ENCODE assay signal across 17 cellular contexts in genomic region chr17:66675991-66676371, GRCh38.
DNase-seq lines count a peak whose midpoint lies in the region; ATAC-seq, FAIRE-seq and TF ChIP-seq lines count a peak whose summit lies in the region.
"Had no signal": no experiment of that assay in that cellular context is flagged by ENCODE, and none has a peak within 500 bp of the region (broad histone marks: within the 10 kb centered on the region; RNA-seq: fewer than 3 reads in every experiment).

No MANE protein-coding gene starts in this region.

- peaks cover 7% of the 10 kb centered on the region for H3K9me3 Mint-ChIP-seq in mesothelial cell of epicardium

- no peak for TF ChIP-seq POLR2A in lower leg skin (IDR thresholded peaks at IDR 0.05)

- intact Hi-C loops in lower leg skin (cut with DNase I; ENCODE audit: low total_unique reads): no loop called here

- ATAC-seq in omental fat pad (ENCODE audit: low FRiP score): no peak
- ATAC-seq: activated CD4-positive, CD25-positive, alpha-beta regulatory T cell treated with anti-CD3 and anti-CD28 coated beads, Interleukin-2, amount 50 U/mL, for 24 hours had no signal

- H3K27me3 ChIP-seq in bronchial epithelial cell (ENCODE audit: control insufficient read depth, insufficient read depth, low read length): no peaks in the 10 kb centered on the region
- H3K27me3 ChIP-seq: right atrium auricular region, SJSA1 had no signal

- FAIRE-seq in bronchial epithelial cell (lab: Jason Lieb, UNC): no peak
- FAIRE-seq: colon had no signal

- peak overlapping the region in 19 of 21 experiments; percentile 40 to 92 (median 74) for H3K27ac ChIP-seq in skin epidermis
- H3K27ac ChIP-seq: right atrium auricular region, SJSA1 had no signal

- H3K4me1 Mint-ChIP-seq in mesothelial cell of epicardium: peaks cover 2% of the 10 kb centered on the region

- WGBS in lower leg skin, 2 donors: 61 to 67% methylated on average over 17 of the region's 17 CpGs

- H3K4me3 ChIP-seq in bronchial epithelial cell (ENCODE audit: low read depth, low read length) (peak overlapping the region; percentile 34), lower leg skin (ENCODE audit: low read depth, poor library complexity, severe bottlenecking) (no peak overlapping the region), skin epidermis (peak overlapping the region in 2 of 7 experiments; percentile 5 to 15)
- H3K4me3 ChIP-seq: right atrium auricular region, SJSA1 had no signal

- no peak for TF ChIP-seq CTCF in bronchial epithelial cell (IDR thresholded peaks at IDR 0.05; ENCODE audit: insufficient read depth, low read length, severe bottlenecking)
- TF ChIP-seq CTCF in lower leg skin (IDR thresholded peaks at IDR 0.05): no peak
- TF ChIP-seq CTCF in mesothelial cell of epicardium (IDR thresholded peaks at IDR 0.05; ENCODE audit: unreplicated experiment): no peak
- no peak for TF ChIP-seq CTCF in omental fat pad (IDR thresholded peaks at IDR 0.05)

- H3K27ac Mint-ChIP-seq in mesothelial cell of epicardium: no peak overlapping the region
- H3K27ac Mint-ChIP-seq: B cell had no signal

- H3K27me3 Mint-ChIP-seq in mesothelial cell of epicardium (ENCODE audit: low read depth): peaks cover 3% of the 10 kb centered on the region
- H3K27me3 Mint-ChIP-seq: B cell had no signal

- H3K4me3 Mint-ChIP-seq in mesothelial cell of epicardium: no peak overlapping the region
- H3K4me3 Mint-ChIP-seq: B cell had no signal

- DNase-seq in LHCN-M2 (ENCODE audit: low read depth): peak; percentile 72
- DNase-seq in bronchial epithelial cell (ENCODE audit: low read depth): no peak
- peak; percentile 68 to 87 for DNase-seq in lower leg skin (ENCODE audit: low spot score in 2 of 2)
- DNase-seq in NCI-H1436 (lab: John Stamatoyannopoulos, UW): no peak
- no peak for DNase-seq in mesothelial cell of epicardium (ENCODE audit: low spot score in 2 of 2, unreplicated experiment in 2 of 2)
- DNase-seq in omental fat pad (ENCODE audit: low spot score): no peak
- no peak for DNase-seq in NCI-H1105 treated with DMSO at 0.1 percent for 48 hours (lab: John Stamatoyannopoulos, UW)
- DNase-seq: activated effector memory CD4-positive, alpha-beta T cell treated with anti-CD3 and anti-CD28 coated beads, Interleukin-2, amount 50 U/mL, for 16 hours; GDM1; glutamatergic neuron; NCI-H526 had no signal

- H3K36me3 ChIP-seq in bronchial epithelial cell (ENCODE audit: control insufficient read depth, insufficient read depth, low read length): no peaks in the 10 kb centered on the region
- H3K36me3 ChIP-seq: right atrium auricular region had no signal

- H3K36me3 Mint-ChIP-seq in mesothelial cell of epicardium: peaks cover 3% of the 10 kb centered on the region

Comparison
In these comparisons a context has a peak if more than half of its experiments do, and no peak if none do; other contexts are left out.
1. DNase-seq: peak in LHCN-M2 (single experiment) and lower leg skin (2 of 2); none in bronchial epithelial cell (single experiment), NCI-H1436 (single experiment), mesothelial cell of epicardium (0 of 2), omental fat pad (single experiment) and NCI-H1105 treated with DMSO at 0.1 percent for 48 hours (single experiment).